In the genomic region with DNA sequence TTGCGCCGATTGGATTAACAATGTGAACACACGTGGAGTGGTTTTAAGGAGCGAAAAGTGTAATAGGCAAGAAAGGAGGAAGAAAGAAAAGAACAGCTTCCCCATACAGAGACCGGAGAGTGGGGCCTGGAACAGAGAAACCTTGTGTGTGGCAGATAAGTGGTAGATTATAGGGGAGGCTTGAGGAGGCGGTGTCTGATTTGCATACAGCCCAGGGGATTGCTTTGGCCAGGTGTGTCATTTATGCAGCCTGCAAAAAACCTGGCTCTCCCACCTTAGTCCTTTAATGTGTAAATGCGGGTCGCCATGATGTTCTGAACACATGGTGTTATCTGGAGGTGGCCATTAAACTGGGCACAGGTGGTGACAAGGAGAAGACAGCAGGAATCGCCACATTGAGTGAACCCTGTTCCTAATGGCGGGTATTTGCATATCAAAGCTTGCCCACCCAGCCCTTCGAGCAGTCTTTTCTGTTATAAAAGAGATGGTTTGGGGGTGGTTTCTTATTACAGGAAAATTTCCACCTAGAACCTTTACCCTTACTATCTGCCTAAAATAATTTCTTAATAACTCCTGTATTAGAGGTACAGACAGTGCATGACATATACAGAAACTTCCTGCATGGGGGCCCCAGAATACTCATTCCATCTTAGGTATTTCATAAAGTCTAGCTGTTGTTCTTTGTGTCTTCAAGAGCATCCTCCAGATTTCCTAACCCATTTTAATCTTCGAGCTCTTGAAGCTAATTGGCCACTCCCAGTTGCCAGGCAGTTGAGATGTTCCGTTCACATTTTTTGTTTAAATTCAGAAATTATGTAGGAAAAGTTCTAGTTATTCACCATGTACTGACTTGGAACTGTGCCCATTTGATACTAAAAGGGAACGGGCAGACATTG, we compare ENCODE assay signal across 33 cellular contexts.
"Had no signal": no experiment of that assay in that cellular context is flagged by ENCODE, and none has a peak within 500 bp of the region (broad histone marks: within the 10 kb centered on the region; RNA-seq: fewer than 3 reads in every experiment).

No MANE protein-coding gene starts in this region.

- H3K36me3 ChIP-seq: MG63, Peyer's patch, SJSA1 had no signal

- H3K4me2 ChIP-seq: SK-N-SH had no signal

- H3K9me3 Mint-ChIP-seq: brain had no signal

- H3K27ac ChIP-seq: Peyer's patch, SJSA1 had no signal

- H3K9me3 ChIP-seq: MG63, Peyer's patch, SK-N-SH had no signal

- H3K27me3 ChIP-seq: MG63, Peyer's patch, SJSA1 had no signal

- H3K9ac ChIP-seq: SK-N-SH had no signal

- H3K27ac Mint-ChIP-seq: activated CD4-positive, alpha-beta memory T cell treated with anti-CD3 and anti-CD28 coated beads for 36 hours; activated CD4-positive, alpha-beta T cell treated with anti-CD3 and anti-CD28 coated beads for 36 hours; activated CD4-positive, alpha-beta T cell treated with anti-CD3 and anti-CD28 coated beads, Interleukin-2, amount 10 ng/mL, durations not matched to agents 7 days and 5 days; activated naive CD4-positive, alpha-beta T cell treated with anti-CD3 and anti-CD28 coated beads for 36 hours; activated naive CD4-positive, alpha-beta T cell treated with anti-CD3 and anti-CD28 coated beads, Interleukin-2, amount 50 U/mL, for 72 hours; activated T-helper 1 cell treated with anti-CD3 and anti-CD28 coated beads, Interleukin-12 subunit alpha, Interleukin-12 subunit beta, Interleukin-2, Interleukin-4 antibody, amounts not matched to agents 30 ng/mL and 10 ng/mL and 1 ng/mL, durations not matched to agents 14 hours and 24 hours and 36 hours; brain; T-helper 1 cell treated with Interleukin-12 subunit alpha and Interleukin-12 subunit beta and Interleukin-4 antibody, amounts not matched to agents 30 μg/mL and 1 μg/mL, for 36 hours; T-helper 2 cell treated with Interferon-gamma antibody and Interleukin-4, amounts not matched to agents 5 μg/mL and 100 μg/mL, for 36 hours had no signal

- H3K4me3 ChIP-seq: MG63, Peyer's patch, SJSA1 had no signal

- DNase-seq: activated CD4-positive, alpha-beta memory T cell treated with anti-CD3 and anti-CD28 coated beads for 36 hours; activated CD4-positive, alpha-beta T cell treated with anti-CD3 and anti-CD28 coated beads for 36 hours; activated CD4-positive, alpha-beta T cell treated with anti-CD3 and anti-CD28 coated beads, Interleukin-2, amount 10 ng/mL, durations not matched to agents 7 days and 5 days; activated CD8-positive, alpha-beta memory T cell treated with anti-CD3 and anti-CD28 coated beads, Interleukin-2, amount 50 U/mL, for 4 hours; activated gamma-delta T cell treated with Interleukin-2 at 50 U/mL for 16 hours; activated naive CD4-positive, alpha-beta T cell treated with anti-CD3 and anti-CD28 coated beads for 36 hours; activated T-cell treated with anti-CD3 and anti-CD28 coated beads for 4 hours; activated T-cell treated with anti-CD3 and anti-CD28 coated beads, Interleukin-2, amount 50 U/mL, for 4 hours; anterior cingulate cortex; Kasumi-1; KG1; MG63; NCI-H1048; NCI-H1105 treated with DMSO at 0.1 percent for 48 hours; NCI-H1436; NCI-H1694 treated with DMSO at 0.1 percent for 48 hours; NCI-H2029; NCI-H345; NCI-H524 treated with DMSO at 0.1 percent for 48 hours; NCI-H82; NK-92 treated with Interleukin-12 subunit alpha and Interleukin-12 subunit beta, amount 100 ng/mL, for 24 hours; PC-3; Peyer's patch; RPMI8226; SHP77 treated with DMSO at 0.1 percent for 48 hours; SK-N-SH had no signal

- H3K36me3 Mint-ChIP-seq: activated CD4-positive, alpha-beta memory T cell treated with anti-CD3 and anti-CD28 coated beads for 36 hours; brain had no signal

- H3K4me1 Mint-ChIP-seq: activated CD4-positive, alpha-beta T cell treated with anti-CD3 and anti-CD28 coated beads for 36 hours; activated CD4-positive, alpha-beta T cell treated with anti-CD3 and anti-CD28 coated beads, Interleukin-2, amount 10 ng/mL, durations not matched to agents 7 days and 5 days had no signal

- H3K27me3 Mint-ChIP-seq: activated CD4-positive, alpha-beta memory T cell treated with anti-CD3 and anti-CD28 coated beads for 36 hours; activated CD4-positive, alpha-beta T cell treated with anti-CD3 and anti-CD28 coated beads for 36 hours; activated CD4-positive, alpha-beta T cell treated with anti-CD3 and anti-CD28 coated beads, Interleukin-2, amount 10 ng/mL, durations not matched to agents 7 days and 5 days had no signal

- H3K4me3 Mint-ChIP-seq: activated CD4-positive, alpha-beta memory T cell treated with anti-CD3 and anti-CD28 coated beads for 36 hours; activated CD4-positive, alpha-beta T cell treated with anti-CD3 and anti-CD28 coated beads for 36 hours; activated CD4-positive, alpha-beta T cell treated with anti-CD3 and anti-CD28 coated beads, Interleukin-2, amount 10 ng/mL, durations not matched to agents 7 days and 5 days; activated naive CD4-positive, alpha-beta T cell treated with anti-CD3 and anti-CD28 coated beads for 36 hours; activated T-cell treated with anti-CD3 and anti-CD28 coated beads, Interleukin-2, amount 50 U/mL, for 4 hours; activated T-helper 1 cell treated with anti-CD3 and anti-CD28 coated beads, Interleukin-12 subunit alpha, Interleukin-12 subunit beta, Interleukin-2, Interleukin-4 antibody, amounts not matched to agents 30 ng/mL and 10 ng/mL and 1 ng/mL, durations not matched to agents 14 hours and 24 hours and 36 hours; brain; T-helper 1 cell treated with Interleukin-12 subunit alpha and Interleukin-12 subunit beta and Interleukin-4 antibody, amounts not matched to agents 30 μg/mL and 1 μg/mL, for 36 hours; T-helper 2 cell treated with Interferon-gamma antibody and Interleukin-4, amounts not matched to agents 5 μg/mL and 100 μg/mL, for 36 hours had no signal

- H3K4me1 ChIP-seq: Peyer's patch, SJSA1 had no signal

- ATAC-seq: activated CD4-positive, alpha-beta T cell treated with anti-CD3 and anti-CD28 coated beads for 36 hours; activated CD4-positive, CD25-positive, alpha-beta regulatory T cell treated with anti-CD3 and anti-CD28 coated beads, Interleukin-2, amount 50 U/mL, for 24 hours; activated naive CD4-positive, alpha-beta T cell treated with anti-CD3 and anti-CD28 coated beads, Interleukin-2, amount 50 U/mL, for 72 hours; activated T-cell treated with anti-CD3 and anti-CD28 coated beads, Interleukin-2, amount 50 U/mL, for 4 hours; PC-3 had no signal

- H3K9me2 ChIP-seq: SK-N-SH had no signal
